ENCODE assay signal across 1 cellular context in the genomic region with DNA sequence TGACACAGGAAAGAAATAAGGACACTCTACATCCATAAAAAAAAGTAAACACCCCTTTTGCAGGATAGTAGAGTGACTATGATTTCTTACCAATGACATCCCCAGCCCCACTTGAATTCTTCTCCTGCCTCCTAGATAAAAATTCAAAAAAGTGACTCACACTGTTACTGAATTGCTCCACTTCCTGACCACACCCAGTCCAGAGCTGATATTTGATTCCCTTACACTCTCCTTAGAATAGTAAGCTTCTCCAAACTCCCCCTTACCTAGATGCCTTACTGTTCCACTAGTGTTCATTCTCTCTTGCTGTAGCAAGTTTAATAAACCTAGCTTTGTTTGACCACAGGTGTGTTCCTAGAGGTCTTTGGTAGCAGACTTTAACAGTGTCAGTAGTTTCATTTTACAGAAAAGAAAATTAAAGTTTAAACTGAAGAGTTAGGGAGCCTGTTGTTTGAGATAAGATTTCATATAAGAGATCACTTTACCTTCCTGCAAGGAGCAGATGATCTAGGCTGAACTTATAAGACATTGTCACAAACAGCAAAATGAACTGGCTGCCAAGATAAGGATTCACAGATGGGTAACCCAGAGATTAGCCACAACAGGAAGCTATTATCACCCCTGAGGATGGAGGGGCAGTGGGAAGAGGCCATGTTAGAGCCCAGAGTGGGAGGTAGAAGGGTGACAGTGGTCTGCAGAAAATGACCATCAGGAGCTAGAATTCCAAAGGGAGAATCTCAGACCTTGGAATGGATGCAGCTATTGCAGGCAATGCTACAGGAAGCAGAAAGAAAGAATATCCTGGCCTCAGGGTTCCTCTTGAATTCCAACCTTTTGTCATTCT.
TF ChIP-seq lines count a peak whose summit lies in the region.

No MANE protein-coding gene starts in this region.

TF ChIP-seq in K562, 482 proteins besides CTCF, POLR2A, EP300 and RAD21 (continued from another document and continues in another):
- TF ChIP-seq ELF2 (CRISPR knock-in tag; IDR thresholded peaks at IDR 0.05), result peak; percentile 29; the same call in 1 of the 2 replicates
- peak; percentile 97 for TF ChIP-seq CBFA2T2 (conservative IDR thresholded peaks at IDR 0.05)
- no peak for TF ChIP-seq ZNF165 (CRISPR knock-in tag; IDR thresholded peaks at IDR 0.05; ENCODE audit: borderline replicate concordance)
- peak; percentile 84 for TF ChIP-seq ELF1 (tag; IDR thresholded peaks at IDR 0.05)
- TF ChIP-seq TCF3 (CRISPR knock-in tag; IDR thresholded peaks at IDR 0.05), result peak; percentile 90
- TF ChIP-seq ZFPM2 (CRISPR knock-in tag; IDR thresholded peaks at IDR 0.05), result no peak
- TF ChIP-seq FOXA3 (CRISPR knock-in tag; conservative IDR thresholded peaks at IDR 0.05 in 1 of 2, IDR thresholded peaks at IDR 0.05 in 1 of 2), result peak in 1 of 2 experiments; percentile 28; a peak in 2 of 4 replicates
- peak; percentile 79 for TF ChIP-seq CCNT2 (IDR thresholded peaks at IDR 0.05; ENCODE audit: borderline replicate concordance, extremely low read depth, insufficient read length, low read depth, low read length)
- TF ChIP-seq GABPA (tag; conservative IDR thresholded peaks at IDR 0.05; ENCODE audit: low read depth), result peak; percentile 52
- TF ChIP-seq HNRNPK (IDR thresholded peaks at IDR 0.05; ENCODE audit: low read depth, low read length, poor library complexity, severe bottlenecking), result no peak
- no peak for TF ChIP-seq PTBP1 (IDR thresholded peaks at IDR 0.05; ENCODE audit: low read depth, low read length)
- TF ChIP-seq NONO (IDR thresholded peaks at IDR 0.05; ENCODE audit: low read depth in 2 of 2, low read length in 1 of 2), result no peak
- TF ChIP-seq DMBX1 (CRISPR knock-in tag; IDR thresholded peaks at IDR 0.05; ENCODE audit: borderline replicate concordance), result peak; percentile 55; the same call in 1 of the 2 replicates
- TF ChIP-seq USF1 (CRISPR knock-in tag; IDR thresholded peaks at IDR 0.05), result no peak
- 0 out of 4 replicates have a peak, but pooled peaks of 1 of the 2 experiments have one; percentile 17 for TF ChIP-seq SRF (CRISPR knock-in tag; IDR thresholded peaks at IDR 0.05)
- no peak for TF ChIP-seq ZNF408 (CRISPR knock-in tag; IDR thresholded peaks at IDR 0.05; ENCODE audit: low read depth)
- peak; percentile 45 for TF ChIP-seq NFE2 (IDR thresholded peaks at IDR 0.05; ENCODE audit: low read depth)
- TF ChIP-seq KLF13 (tag; IDR thresholded peaks at IDR 0.05; ENCODE audit: borderline replicate concordance, low read depth), result no peak
- peak; percentile 91 for TF ChIP-seq POLR2AphosphoS5 (IDR thresholded peaks at IDR 0.05; ENCODE audit: control insufficient read depth, insufficient read depth, low read depth, low read length)
- peak; percentile 87 for TF ChIP-seq ETV1 (tag; conservative IDR thresholded peaks at IDR 0.05; ENCODE audit: low read depth)
- TF ChIP-seq THRAP3 (IDR thresholded peaks at IDR 0.05; ENCODE audit: borderline replicate concordance), result no peak
- TF ChIP-seq ZFX (CRISPR knock-in tag; IDR thresholded peaks at IDR 0.05), result no peak
- TF ChIP-seq ZSCAN32 (CRISPR knock-in tag; IDR thresholded peaks at IDR 0.05), result no peak
- no peak for TF ChIP-seq ZNF449 (CRISPR knock-in tag; IDR thresholded peaks at IDR 0.05)
- peak; percentile 48; the same call in 1 of the 2 replicates for TF ChIP-seq KLF6 (CRISPR knock-in tag; IDR thresholded peaks at IDR 0.05; ENCODE audit: borderline replicate concordance)
- TF ChIP-seq CC2D1A (IDR thresholded peaks at IDR 0.05), result peak; percentile 93
- TF ChIP-seq HIVEP1 (CRISPR knock-in tag; IDR thresholded peaks at IDR 0.05), result 0 out of 2 replicates have a peak, but pooled peaks have one; percentile 61
- TF ChIP-seq CBX8 (IDR thresholded peaks at IDR 0.05; ENCODE audit: borderline replicate concordance, extremely low read depth, low read depth, low read length, poor library complexity, severe bottlenecking), result no peak
- TF ChIP-seq, protein P1, sequence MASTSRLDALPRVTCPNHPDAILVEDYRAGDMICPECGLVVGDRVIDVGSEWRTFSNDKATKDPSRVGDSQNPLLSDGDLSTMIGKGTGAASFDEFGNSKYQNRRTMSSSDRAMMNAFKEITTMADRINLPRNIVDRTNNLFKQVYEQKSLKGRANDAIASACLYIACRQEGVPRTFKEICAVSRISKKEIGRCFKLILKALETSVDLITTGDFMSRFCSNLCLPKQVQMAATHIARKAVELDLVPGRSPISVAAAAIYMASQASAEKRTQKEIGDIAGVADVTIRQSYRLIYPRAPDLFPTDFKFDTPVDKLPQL (IDR thresholded peaks at IDR 0.05; ENCODE audit: extremely low read depth, insufficient read length), result no peak
- TF ChIP-seq EHMT2 (IDR thresholded peaks at IDR 0.05), result peak; percentile 65
- TF ChIP-seq, protein P2, sequence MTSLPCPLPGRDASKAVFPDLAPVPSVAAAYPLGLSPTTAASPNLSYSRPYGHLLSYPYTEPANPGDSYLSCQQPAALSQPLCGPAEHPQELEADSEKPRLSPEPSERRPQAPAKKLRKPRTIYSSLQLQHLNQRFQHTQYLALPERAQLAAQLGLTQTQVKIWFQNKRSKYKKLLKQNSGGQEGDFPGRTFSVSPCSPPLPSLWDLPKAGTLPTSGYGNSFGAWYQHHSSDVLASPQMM (CRISPR knock-in tag; IDR thresholded peaks at IDR 0.05), result no peak
- TF ChIP-seq CBFA2T3 (IDR thresholded peaks at IDR 0.05), result peak; percentile 98
- TF ChIP-seq ZNF217 (CRISPR knock-in tag; IDR thresholded peaks at IDR 0.05), result no peak
- no peak for TF ChIP-seq ZNF830 (CRISPR knock-in tag; IDR thresholded peaks at IDR 0.05)
- TF ChIP-seq PATZ1 (CRISPR knock-in tag; IDR thresholded peaks at IDR 0.05; ENCODE audit: borderline replicate concordance), result no peak
- no peak for TF ChIP-seq ZBTB7A (IDR thresholded peaks at IDR 0.05; ENCODE audit: borderline replicate concordance, control insufficient read depth, low read depth, low read length)
- TF ChIP-seq ZZZ3 (IDR thresholded peaks at IDR 0.05), result no peak
- no peak for TF ChIP-seq POU5F1 (IDR thresholded peaks at IDR 0.05; ENCODE audit: borderline replicate concordance, low read depth, low read length, partially characterized antibody)
- TF ChIP-seq SIRT6 (IDR thresholded peaks at IDR 0.05; ENCODE audit: low read depth, low read length), result no peak
- no peak for TF ChIP-seq RBM14 (IDR thresholded peaks at IDR 0.05; ENCODE audit: borderline replicate concordance, insufficient read depth, low read depth, low read length)
- peak; percentile 34; the same call in 1 of the 2 replicates for TF ChIP-seq TCF7 (IDR thresholded peaks at IDR 0.05; ENCODE audit: borderline replicate concordance)
- TF ChIP-seq, protein P3, sequence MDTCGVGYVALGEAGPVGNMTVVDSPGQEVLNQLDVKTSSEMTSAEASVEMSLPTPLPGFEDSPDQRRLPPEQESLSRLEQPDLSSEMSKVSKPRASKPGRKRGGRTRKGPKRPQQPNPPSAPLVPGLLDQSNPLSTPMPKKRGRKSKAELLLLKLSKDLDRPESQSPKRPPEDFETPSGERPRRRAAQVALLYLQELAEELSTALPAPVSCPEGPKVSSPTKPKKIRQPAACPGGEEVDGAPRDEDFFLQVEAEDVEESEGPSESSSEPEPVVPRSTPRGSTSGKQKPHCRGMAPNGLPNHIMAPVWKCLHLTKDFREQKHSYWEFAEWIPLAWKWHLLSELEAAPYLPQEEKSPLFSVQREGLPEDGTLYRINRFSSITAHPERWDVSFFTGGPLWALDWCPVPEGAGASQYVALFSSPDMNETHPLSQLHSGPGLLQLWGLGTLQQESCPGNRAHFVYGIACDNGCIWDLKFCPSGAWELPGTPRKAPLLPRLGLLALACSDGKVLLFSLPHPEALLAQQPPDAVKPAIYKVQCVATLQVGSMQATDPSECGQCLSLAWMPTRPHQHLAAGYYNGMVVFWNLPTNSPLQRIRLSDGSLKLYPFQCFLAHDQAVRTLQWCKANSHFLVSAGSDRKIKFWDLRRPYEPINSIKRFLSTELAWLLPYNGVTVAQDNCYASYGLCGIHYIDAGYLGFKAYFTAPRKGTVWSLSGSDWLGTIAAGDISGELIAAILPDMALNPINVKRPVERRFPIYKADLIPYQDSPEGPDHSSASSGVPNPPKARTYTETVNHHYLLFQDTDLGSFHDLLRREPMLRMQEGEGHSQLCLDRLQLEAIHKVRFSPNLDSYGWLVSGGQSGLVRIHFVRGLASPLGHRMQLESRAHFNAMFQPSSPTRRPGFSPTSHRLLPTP (IDR thresholded peaks at IDR 0.05; ENCODE audit: borderline replicate concordance, extremely low read depth, insufficient read length), result no peak
- TF ChIP-seq POLR2H (tag; IDR thresholded peaks at IDR 0.05; ENCODE audit: low read depth), result peak; percentile 74
- peak; percentile 78 for TF ChIP-seq ZKSCAN8 (CRISPR knock-in tag; IDR thresholded peaks at IDR 0.05)
- 0 out of 2 replicates have a peak, but pooled peaks have one; percentile 4 for TF ChIP-seq DEAF1 (CRISPR knock-in tag; IDR thresholded peaks at IDR 0.05)
- peak; percentile 99 for TF ChIP-seq ARID1B (IDR thresholded peaks at IDR 0.05)
- TF ChIP-seq SNIP1 (IDR thresholded peaks at IDR 0.05; ENCODE audit: low read depth), result no peak
- TF ChIP-seq SMC3 (conservative IDR thresholded peaks at IDR 0.05; ENCODE audit: insufficient read depth, low read depth, low read length), result no peak
- peak in 1 of 2 experiments; percentile 83; a peak in 2 of 4 replicates for TF ChIP-seq ZNF639 (CRISPR knock-in tag; conservative IDR thresholded peaks at IDR 0.05 in 1 of 2, IDR thresholded peaks at IDR 0.05 in 1 of 2)
- TF ChIP-seq RBM34 (IDR thresholded peaks at IDR 0.05; ENCODE audit: borderline replicate concordance, insufficient read depth, low read length), result no peak
- no peak for TF ChIP-seq ATF1 (CRISPR knock-in tag; IDR thresholded peaks at IDR 0.05)
- peak; percentile 70 for TF ChIP-seq ATF1 (tag; IDR thresholded peaks at IDR 0.05)
- peak; percentile 90 for TF ChIP-seq KLF1 (tag; IDR thresholded peaks at IDR 0.05)
- TF ChIP-seq HNRNPLL (IDR thresholded peaks at IDR 0.05; ENCODE audit: low read depth, low read length, poor library complexity, severe bottlenecking), result peak; percentile 33
- TF ChIP-seq, protein P4, sequence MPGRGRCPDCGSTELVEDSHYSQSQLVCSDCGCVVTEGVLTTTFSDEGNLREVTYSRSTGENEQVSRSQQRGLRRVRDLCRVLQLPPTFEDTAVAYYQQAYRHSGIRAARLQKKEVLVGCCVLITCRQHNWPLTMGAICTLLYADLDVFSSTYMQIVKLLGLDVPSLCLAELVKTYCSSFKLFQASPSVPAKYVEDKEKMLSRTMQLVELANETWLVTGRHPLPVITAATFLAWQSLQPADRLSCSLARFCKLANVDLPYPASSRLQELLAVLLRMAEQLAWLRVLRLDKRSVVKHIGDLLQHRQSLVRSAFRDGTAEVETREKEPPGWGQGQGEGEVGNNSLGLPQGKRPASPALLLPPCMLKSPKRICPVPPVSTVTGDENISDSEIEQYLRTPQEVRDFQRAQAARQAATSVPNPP (IDR thresholded peaks at IDR 0.05; ENCODE audit: borderline replicate concordance, insufficient read depth, insufficient read length), result no peak
- no peak for TF ChIP-seq PHB (CRISPR knock-in tag; IDR thresholded peaks at IDR 0.05)
